Comparison of ENCODE assay signal across 2 cellular contexts in the genomic region with DNA sequence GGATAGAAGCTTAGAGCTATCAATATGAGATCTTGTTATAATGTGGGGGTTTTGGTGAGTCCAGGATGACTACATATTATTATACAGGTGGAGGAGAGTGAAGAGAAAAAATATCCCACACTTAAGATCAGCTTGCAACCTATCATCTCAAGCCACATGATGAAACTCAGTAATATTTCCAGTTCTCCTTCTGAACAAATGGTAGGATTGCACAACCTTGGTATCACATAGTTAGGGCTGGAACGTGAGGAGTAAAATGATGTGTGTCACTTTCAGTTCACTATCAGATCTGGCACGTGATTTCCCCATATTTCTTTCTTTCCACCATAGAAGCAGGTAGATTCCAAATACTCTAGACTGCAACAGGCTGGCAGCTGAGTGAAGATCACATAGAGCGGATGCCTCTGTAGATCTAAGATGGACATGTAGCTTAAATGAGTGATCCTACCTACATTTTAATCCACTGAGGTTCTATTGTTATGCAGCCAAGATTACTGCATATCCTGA.
TF ChIP-seq lines count a peak whose summit lies in the region.

No MANE protein-coding gene starts in this region.

TF ChIP-seq in Ishikawa, 13 proteins besides CTCF, POLR2A, EP300 and RAD21 (continued from another document):
- TF ChIP-seq, protein P1, sequence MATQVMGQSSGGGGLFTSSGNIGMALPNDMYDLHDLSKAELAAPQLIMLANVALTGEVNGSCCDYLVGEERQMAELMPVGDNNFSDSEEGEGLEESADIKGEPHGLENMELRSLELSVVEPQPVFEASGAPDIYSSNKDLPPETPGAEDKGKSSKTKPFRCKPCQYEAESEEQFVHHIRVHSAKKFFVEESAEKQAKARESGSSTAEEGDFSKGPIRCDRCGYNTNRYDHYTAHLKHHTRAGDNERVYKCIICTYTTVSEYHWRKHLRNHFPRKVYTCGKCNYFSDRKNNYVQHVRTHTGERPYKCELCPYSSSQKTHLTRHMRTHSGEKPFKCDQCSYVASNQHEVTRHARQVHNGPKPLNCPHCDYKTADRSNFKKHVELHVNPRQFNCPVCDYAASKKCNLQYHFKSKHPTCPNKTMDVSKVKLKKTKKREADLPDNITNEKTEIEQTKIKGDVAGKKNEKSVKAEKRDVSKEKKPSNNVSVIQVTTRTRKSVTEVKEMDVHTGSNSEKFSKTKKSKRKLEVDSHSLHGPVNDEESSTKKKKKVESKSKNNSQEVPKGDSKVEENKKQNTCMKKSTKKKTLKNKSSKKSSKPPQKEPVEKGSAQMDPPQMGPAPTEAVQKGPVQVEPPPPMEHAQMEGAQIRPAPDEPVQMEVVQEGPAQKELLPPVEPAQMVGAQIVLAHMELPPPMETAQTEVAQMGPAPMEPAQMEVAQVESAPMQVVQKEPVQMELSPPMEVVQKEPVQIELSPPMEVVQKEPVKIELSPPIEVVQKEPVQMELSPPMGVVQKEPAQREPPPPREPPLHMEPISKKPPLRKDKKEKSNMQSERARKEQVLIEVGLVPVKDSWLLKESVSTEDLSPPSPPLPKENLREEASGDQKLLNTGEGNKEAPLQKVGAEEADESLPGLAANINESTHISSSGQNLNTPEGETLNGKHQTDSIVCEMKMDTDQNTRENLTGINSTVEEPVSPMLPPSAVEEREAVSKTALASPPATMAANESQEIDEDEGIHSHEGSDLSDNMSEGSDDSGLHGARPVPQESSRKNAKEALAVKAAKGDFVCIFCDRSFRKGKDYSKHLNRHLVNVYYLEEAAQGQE (IDR thresholded peaks at IDR 0.05; ENCODE audit: low read depth): no peak

TF ChIP-seq in WTC11, 78 proteins besides CTCF, POLR2A, EP300 and RAD21 (continued from another document):
- TF ChIP-seq, protein P2, sequence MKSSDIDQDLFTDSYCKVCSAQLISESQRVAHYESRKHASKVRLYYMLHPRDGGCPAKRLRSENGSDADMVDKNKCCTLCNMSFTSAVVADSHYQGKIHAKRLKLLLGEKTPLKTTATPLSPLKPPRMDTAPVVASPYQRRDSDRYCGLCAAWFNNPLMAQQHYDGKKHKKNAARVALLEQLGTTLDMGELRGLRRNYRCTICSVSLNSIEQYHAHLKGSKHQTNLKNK (CRISPR knock-in tag; IDR thresholded peaks at IDR 0.05): no peak
- no peak for TF ChIP-seq KAT7 (CRISPR knock-in tag; IDR thresholded peaks at IDR 0.05; ENCODE audit: borderline replicate concordance)
- TF ChIP-seq NR1H2 (CRISPR knock-in tag; IDR thresholded peaks at IDR 0.05): no peak
- TF ChIP-seq SOX15 (CRISPR knock-in tag; IDR thresholded peaks at IDR 0.05): no peak
- TF ChIP-seq, protein P3, sequence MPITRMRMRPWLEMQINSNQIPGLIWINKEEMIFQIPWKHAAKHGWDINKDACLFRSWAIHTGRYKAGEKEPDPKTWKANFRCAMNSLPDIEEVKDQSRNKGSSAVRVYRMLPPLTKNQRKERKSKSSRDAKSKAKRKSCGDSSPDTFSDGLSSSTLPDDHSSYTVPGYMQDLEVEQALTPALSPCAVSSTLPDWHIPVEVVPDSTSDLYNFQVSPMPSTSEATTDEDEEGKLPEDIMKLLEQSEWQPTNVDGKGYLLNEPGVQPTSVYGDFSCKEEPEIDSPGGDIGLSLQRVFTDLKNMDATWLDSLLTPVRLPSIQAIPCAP (CRISPR knock-in tag; IDR thresholded peaks at IDR 0.05): no peak
- TF ChIP-seq ATF1 (CRISPR knock-in tag; IDR thresholded peaks at IDR 0.05): no peak
- no peak for TF ChIP-seq ZNF121 (CRISPR knock-in tag; IDR thresholded peaks at IDR 0.05)
- TF ChIP-seq SP1 (CRISPR knock-in tag; conservative IDR thresholded peaks at IDR 0.05): no peak
